9 cellular contexts compared by ENCODE assay signal in genomic region chr6:121418346-121418745, GRCh38. TPM values are rescaled to one million over a fixed set of nuclear protein-coding genes. Genes with fewer than 3 reads are reported as not detected.
"Had no signal": no experiment of that assay in that cellular context is flagged by ENCODE, and none has a peak within 500 bp of the region (broad histone marks: within the 10 kb centered on the region; RNA-seq: fewer than 3 reads in every experiment).

No MANE protein-coding gene starts in this region.

- H3K4me3 ChIP-seq: K562 had no signal

- ATAC-seq: HepG2, K562 had no signal

- H3K4me2 ChIP-seq: KMS-11 had no signal

- H3K9ac ChIP-seq: KMS-11 had no signal

- DNase-seq: IMR-90, KBM-7, KG1 had no signal

- H3K27ac ChIP-seq: HL-60, KMS-11 had no signal

RNA-seq across cellular contexts. Expression of gene GJA1, which starts 17.1 kb away (rescaled TPM):
- total RNA-seq: HepG2, HT1080 had no signal
- polyA plus RNA-seq: HepG2, IgD-negative memory B cell had no signal
